ENCODE assay signal across 12 cellular contexts in the genomic region with DNA sequence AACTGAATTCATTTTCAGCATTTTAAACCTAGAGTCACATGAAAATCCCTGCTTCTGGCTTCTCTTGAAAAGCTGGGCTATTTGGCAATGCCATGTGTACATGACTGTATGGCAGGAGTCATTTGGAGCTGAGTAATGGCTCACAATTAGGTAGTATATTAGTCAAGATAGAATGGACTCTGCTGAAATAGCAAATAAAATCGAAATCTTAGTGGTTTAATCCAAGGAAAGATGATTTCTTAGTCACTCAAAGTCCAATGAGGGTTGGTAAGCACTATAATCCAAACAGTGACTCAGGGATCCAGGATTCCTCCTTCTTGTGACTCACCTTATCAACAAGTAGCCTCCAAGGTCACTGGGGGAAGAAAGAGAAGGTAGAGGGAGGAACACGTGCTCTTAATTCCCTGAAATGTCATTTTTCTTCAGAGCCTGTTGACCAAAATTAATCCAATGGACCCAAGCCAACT. TPM values are rescaled to one million over a fixed set of nuclear protein-coding genes. Genes with fewer than 3 reads are reported as not detected.
A peak's percentile ranks its signal among the peaks of the same experiment; 100 is the strongest.
DNase-seq lines count a peak whose midpoint lies in the region; ATAC-seq, FAIRE-seq and TF ChIP-seq lines count a peak whose summit lies in the region.
"Had no signal": no experiment of that assay in that cellular context is flagged by ENCODE, and none has a peak within 500 bp of the region (broad histone marks: within the 10 kb centered on the region; RNA-seq: fewer than 3 reads in every experiment).

No MANE protein-coding gene starts in this region.

- no peaks in the 10 kb centered on the region for H3K36me3 ChIP-seq in thyroid gland
- H3K36me3 ChIP-seq: right atrium auricular region had no signal

- no peak overlapping the region for H3K4me3 ChIP-seq in foreskin fibroblast (ENCODE audit: low read depth in 1 of 2, low read length in 2 of 2)
- H3K4me3 ChIP-seq in thyroid gland (replicated peaks in 1 of 3), result no peak overlapping the region
- H3K4me3 ChIP-seq: right atrium auricular region had no signal

- no peaks in the 10 kb centered on the region for H3K9me3 ChIP-seq in thyroid gland

- TF ChIP-seq CTCF in foreskin fibroblast (IDR thresholded peaks at IDR 0.05; ENCODE audit: low read depth, low read length), result no peak
- TF ChIP-seq CTCF in thyroid gland (IDR thresholded peaks at IDR 0.05), result no peak

- DNase-seq in H54 (ENCODE audit: insufficient read length, low spot score), result peak; percentile 58
- DNase-seq in T1000 (lab: John Stamatoyannopoulos, UW), result peak; percentile 69
- peak; percentile 91 to 93 for DNase-seq in foreskin fibroblast
- DNase-seq in stromal cell of bone marrow (ENCODE audit: low read depth), result peak; percentile 95
- DNase-seq in T-helper 2 cell, result no peak
- DNase-seq in thyroid gland, result no peak
- DNase-seq: activated CD8-positive, alpha-beta memory T cell treated with anti-CD3 and anti-CD28 coated beads, Interleukin-2, amount 10 ng/mL, durations not matched to agents 7 days and 5 days; amygdala; NCI-H2171 had no signal

- intact Hi-C loops in thyroid gland (cut with DNase I), result loop anchor here (10.0 kb wide), 1 partner anchor 126 kb away; no protein-coding TSS in a partner anchor

- no peak for TF ChIP-seq POLR2A in H54 (IDR thresholded peaks at IDR 0.05; ENCODE audit: low read depth, low read length)
- TF ChIP-seq POLR2A in thyroid gland (IDR thresholded peaks at IDR 0.05), result no peak

- H3K27ac ChIP-seq in thyroid gland, result no peak overlapping the region
- H3K27ac ChIP-seq: right atrium auricular region had no signal

- ATAC-seq in GM21737 (IDR thresholded peaks at IDR 0.05; ENCODE audit: unreplicated experiment) (no peak), GM21360 (IDR thresholded peaks at IDR 0.05; ENCODE audit: unreplicated experiment) (no peak)
- ATAC-seq: activated CD8-positive, alpha-beta memory T cell treated with anti-CD3 and anti-CD28 coated beads, Interleukin-2, amount 10 ng/mL, durations not matched to agents 7 days and 5 days had no signal

- 80 to 86% methylated on average over 2 of the region's 2 CpGs for whole genome bisulfite sequencing in thyroid gland, 2 donors

- no peaks in the 10 kb centered on the region for H3K27me3 ChIP-seq in thyroid gland
- H3K27me3 ChIP-seq: right atrium auricular region had no signal

- FAIRE-seq in H54 (lab: Jason Lieb, UNC), result peak; percentile 93

- H3K4me1 ChIP-seq in thyroid gland, result peaks cover 8 to 21% of the 10 kb centered on the region in 2 donors
- H3K4me1 ChIP-seq: right atrium auricular region had no signal

RNA-seq across cellular contexts. Expression of gene PMP22, which starts 13.9 kb away (rescaled TPM):
- total RNA-seq in thyroid gland, result 100 to 1,000 TPM in 2 of 4 donors, 10 to 100 TPM in 2; 61.0 to 254 (median 109) TPM
- total RNA-seq: activated CD8-positive, alpha-beta memory T cell treated with anti-CD3 and anti-CD28 coated beads, Interleukin-2, amount 10 ng/mL, durations not matched to agents 7 days and 5 days had no signal

Comparison
In these comparisons a context has a peak if more than half of its experiments do, and no peak if none do; other contexts are left out.
1. DNase-seq: peak in H54 (single experiment), T1000 (single experiment), foreskin fibroblast (2 of 2) and stromal cell of bone marrow (single experiment); none in T-helper 2 cell (0 of 5) and thyroid gland (0 of 2).